Comparison of ENCODE assay signal across 17 cellular contexts in genomic region chr3:32325957-32326356, GRCh38.
DNase-seq lines count a peak whose midpoint lies in the region; ATAC-seq and TF ChIP-seq lines count a peak whose summit lies in the region.
"Had no signal": no experiment of that assay in that cellular context is flagged by ENCODE, and none has a peak within 500 bp of the region (broad histone marks: within the 10 kb centered on the region; RNA-seq: fewer than 3 reads in every experiment).

No MANE protein-coding gene starts in this region.

- H3K4me1 Mint-ChIP-seq in WTC11 = peaks cover 47% of the 10 kb centered on the region
- H3K4me1 Mint-ChIP-seq in activated CD4-positive, alpha-beta memory T cell treated with anti-CD3 and anti-CD28 coated beads for 36 hours (ENCODE audit: low read depth) = peaks cover 6% of the 10 kb centered on the region

- no peaks in the 10 kb centered on the region for H3K36me3 Mint-ChIP-seq in WTC11
- H3K36me3 Mint-ChIP-seq in activated CD4-positive, alpha-beta memory T cell treated with anti-CD3 and anti-CD28 coated beads for 36 hours = peaks cover 5% of the 10 kb centered on the region

- no peaks in the 10 kb centered on the region for H3K9me3 Mint-ChIP-seq in WTC11
- no peaks in the 10 kb centered on the region for H3K9me3 Mint-ChIP-seq in activated CD4-positive, alpha-beta memory T cell treated with anti-CD3 and anti-CD28 coated beads for 36 hours
- H3K9me3 Mint-ChIP-seq: activated naive CD4-positive, alpha-beta T cell treated with anti-CD3 and anti-CD28 coated beads for 36 hours had no signal

- H3K4me1 ChIP-seq in A673 (ENCODE audit: insufficient read depth, low read length, poor library complexity, severe bottlenecking) = peaks cover 12% of the 10 kb centered on the region
- H3K4me1 ChIP-seq: sigmoid colon had no signal

- CTCF ChIA-PET in A673 (lab: Charles Lee) = no interaction called here
- CTCF ChIA-PET in WTC11 (lab: Charles Lee) = interaction anchor here (1.0 to 2.9 kb wide), 3 partner anchors 8 to 49 kb away, joined by 3 to 16 read pairs (median 3); no protein-coding TSS in a partner anchor
- CTCF ChIA-PET in activated CD4-positive, alpha-beta memory T cell treated with anti-CD3 and anti-CD28 coated beads for 36 hours (lab: Charles Lee) = interaction anchor here (0.6 kb wide), 1 partner anchor 24 kb away, joined by 4 read pairs; no protein-coding TSS in a partner anchor

- H3K27ac Mint-ChIP-seq in WTC11 = peak overlapping the region; percentile 13; the same call in 1 of the 2 replicates
- H3K27ac Mint-ChIP-seq in activated CD4-positive, alpha-beta memory T cell treated with anti-CD3 and anti-CD28 coated beads for 36 hours = no peak overlapping the region
- H3K27ac Mint-ChIP-seq: activated naive CD4-positive, alpha-beta T cell treated with anti-CD3 and anti-CD28 coated beads for 36 hours had no signal

- POLR2A ChIA-PET in A673 (lab: Charles Lee; ENCODE audit: low non-redundant PET) = no interaction called here
- POLR2A ChIA-PET in WTC11 (lab: Charles Lee) = no interaction called here
- POLR2A ChIA-PET in activated CD4-positive, alpha-beta memory T cell treated with anti-CD3 and anti-CD28 coated beads for 36 hours (lab: Charles Lee) = interaction anchor here (0.6 kb wide), 1 partner anchor 150 kb away, joined by 3 read pairs; no protein-coding TSS in a partner anchor

- H3K4me3 Mint-ChIP-seq in WTC11 = no peak overlapping the region
- H3K4me3 Mint-ChIP-seq in activated CD4-positive, alpha-beta memory T cell treated with anti-CD3 and anti-CD28 coated beads for 36 hours = no peak overlapping the region
- H3K4me3 Mint-ChIP-seq: activated naive CD4-positive, alpha-beta T cell treated with anti-CD3 and anti-CD28 coated beads for 36 hours had no signal

- H3K36me3 ChIP-seq in A673 (ENCODE audit: insufficient read depth, low read length, poor library complexity, severe bottlenecking) (no peaks in the 10 kb centered on the region), kidney epithelial cell (ENCODE audit: control insufficient read depth, insufficient read depth, low read length) (no peaks in the 10 kb centered on the region)
- H3K36me3 ChIP-seq: sigmoid colon had no signal

- H3K27me3 Mint-ChIP-seq in WTC11 (ENCODE audit: low read depth) = no peaks in the 10 kb centered on the region
- no peaks in the 10 kb centered on the region for H3K27me3 Mint-ChIP-seq in activated CD4-positive, alpha-beta memory T cell treated with anti-CD3 and anti-CD28 coated beads for 36 hours

- TF ChIP-seq CTCF in A673 (conservative IDR thresholded peaks at IDR 0.05; ENCODE audit: low read depth, low read length) (no peak), WTC11 (IDR thresholded peaks at IDR 0.05) (no peak), kidney epithelial cell (IDR thresholded peaks at IDR 0.05; ENCODE audit: insufficient read depth, low read length, poor library complexity, severe bottlenecking) (no peak)

- H3K27ac ChIP-seq in A673 (ENCODE audit: low read depth, low read length, poor library complexity, severe bottlenecking) = no peak overlapping the region
- H3K27ac ChIP-seq: sigmoid colon had no signal

- H3K9me3 ChIP-seq in A673 (ENCODE audit: low read depth, low read length, poor library complexity, severe bottlenecking) = no peaks in the 10 kb centered on the region
- H3K9me3 ChIP-seq: sigmoid colon had no signal

- H3K27me3 ChIP-seq in A673 (replicated peaks; ENCODE audit: insufficient read depth, low read depth, low read length, poor library complexity) (no peaks in the 10 kb centered on the region), kidney epithelial cell (ENCODE audit: control insufficient read depth, insufficient read depth, low read length) (no peaks in the 10 kb centered on the region)
- H3K27me3 ChIP-seq: sigmoid colon had no signal

- DNase-seq in A673 (ENCODE audit: low spot score) (peak; percentile 23), HT1080 (ENCODE audit: low read depth) (peak; percentile 24), WTC11 (ENCODE audit: low spot score) (no peak), kidney epithelial cell (ENCODE audit: low read depth) (peak; percentile 54), NCI-H1930 (lab: John Stamatoyannopoulos, UW) (no peak), Right ventricle myocardium inferior (ENCODE audit: missing footprints) (no peak), DMS53 treated with DMSO at 0.1 percent for 48 hours (lab: John Stamatoyannopoulos, UW; ENCODE audit: unreplicated experiment) (no peak)
- no peak for DNase-seq in activated CD4-positive, alpha-beta memory T cell treated with anti-CD3 and anti-CD28 coated beads for 36 hours
- DNase-seq: activated naive CD4-positive, alpha-beta T cell treated with anti-CD3 and anti-CD28 coated beads for 36 hours; effector CD4-positive, alpha-beta T cell; foreskin melanocyte; mesenchymal stem cell; NCI-H526; sigmoid colon; stimulated activated CD4-positive, alpha-beta T cell treated with anti-CD3 and anti-CD28 coated beads, Interleukin-4, amount 100 ng/mL, for 24 hours; T-helper 1 cell; trophoblast cell had no signal

- BruUV-seq in A673 (replicated peaks; lab: Mats Ljungman, UMichigan) = no TSS peak

- no peak overlapping the region for H3K4me3 ChIP-seq in A673 (ENCODE audit: low read depth, low read length, poor library complexity, severe bottlenecking)
- H3K4me3 ChIP-seq in kidney epithelial cell (ENCODE audit: low read depth, low read length) = no peak overlapping the region
- H3K4me3 ChIP-seq: sigmoid colon had no signal

- intact Hi-C loops in A673 (cut with micrococcal nuclease; ENCODE audit: unreplicated experiment) (no loop called here), Right ventricle myocardium inferior (cut with DNase I) (no loop called here)
- intact Hi-C loops in activated CD4-positive, alpha-beta memory T cell treated with anti-CD3 and anti-CD28 coated beads for 36 hours (cut with micrococcal nuclease) = no loop called here

- ATAC-seq in WTC11 (no peak), Right ventricle myocardium inferior (no peak)

TF ChIP-seq in WTC11, 78 proteins besides CTCF, POLR2A, EP300 and RAD21 (continues in another document):
- no peak for TF ChIP-seq GRHL2 (CRISPR knock-in tag; IDR thresholded peaks at IDR 0.05; ENCODE audit: insufficient replicate concordance, severe bottlenecking)
- TF ChIP-seq TCF7 (CRISPR knock-in tag; IDR thresholded peaks at IDR 0.05; ENCODE audit: low read depth) = no peak
- no peak for TF ChIP-seq ETV6 (CRISPR knock-in tag; IDR thresholded peaks at IDR 0.05)
- TF ChIP-seq SMAD4 (CRISPR knock-in tag; IDR thresholded peaks at IDR 0.05) = no peak
- no peak for TF ChIP-seq ELF4 (CRISPR knock-in tag; IDR thresholded peaks at IDR 0.05; ENCODE audit: low read depth)
- TF ChIP-seq E2F5 (CRISPR knock-in tag; IDR thresholded peaks at IDR 0.05) = no peak
- no peak for TF ChIP-seq ZNF671 (CRISPR knock-in tag; IDR thresholded peaks at IDR 0.05)
- TF ChIP-seq FOXJ3 (CRISPR knock-in tag; IDR thresholded peaks at IDR 0.05; ENCODE audit: borderline replicate concordance) = no peak
- TF ChIP-seq FOXP1 (CRISPR knock-in tag; IDR thresholded peaks at IDR 0.05; ENCODE audit: borderline replicate concordance) = no peak
- TF ChIP-seq ATF2 (CRISPR knock-in tag; IDR thresholded peaks at IDR 0.05; ENCODE audit: borderline replicate concordance, low read depth) = no peak
- TF ChIP-seq KAT7 (CRISPR knock-in tag; IDR thresholded peaks at IDR 0.05; ENCODE audit: borderline replicate concordance) = no peak
- TF ChIP-seq IRF1 (CRISPR knock-in tag; IDR thresholded peaks at IDR 0.05) = no peak
- no peak for TF ChIP-seq ZNF425 (CRISPR knock-in tag; conservative IDR thresholded peaks at IDR 0.05)
- no peak for TF ChIP-seq NR2C2 (CRISPR knock-in tag; IDR thresholded peaks at IDR 0.05)

Comparison
In these comparisons a context has a peak if more than half of its experiments do, and no peak if none do; other contexts are left out.
1. DNase-seq: peak in A673 (single experiment), HT1080 (single experiment) and kidney epithelial cell (single experiment); none in WTC11 (single experiment), NCI-H1930 (0 of 2), Right ventricle myocardium inferior (single experiment), activated CD4-positive, alpha-beta memory T cell treated with anti-CD3 and anti-CD28 coated beads for 36 hours (single experiment) and DMS53 treated with DMSO at 0.1 percent for 48 hours (single experiment).